ENCODE assay signal across 16 cellular contexts in the genomic region with DNA sequence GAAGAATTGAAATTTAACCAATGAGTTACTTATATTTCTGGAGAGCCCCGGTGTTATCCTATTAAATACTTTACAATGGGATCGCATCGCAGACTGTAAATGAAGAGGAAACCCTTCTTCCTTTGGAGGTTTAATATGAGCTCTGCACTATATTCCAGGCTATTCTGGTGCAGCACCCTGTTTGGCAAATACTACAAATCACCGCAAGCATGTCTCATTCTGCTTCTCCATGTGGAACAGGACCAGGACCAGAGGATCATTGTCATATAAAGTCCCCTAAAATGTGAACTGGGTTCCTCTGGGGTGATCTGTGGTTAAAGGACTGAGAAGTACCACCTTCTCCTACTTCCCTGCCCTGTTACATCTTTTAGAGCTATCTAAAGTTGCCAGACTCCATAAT.
"Had no signal": no experiment of that assay in that cellular context is flagged by ENCODE, and none has a peak within 500 bp of the region (broad histone marks: within the 10 kb centered on the region; RNA-seq: fewer than 3 reads in every experiment).

No MANE protein-coding gene starts in this region.

- H3K27me3 ChIP-seq: colonic mucosa, gastrocnemius medialis, testis had no signal

- DNase-seq: activated CD4-positive, alpha-beta T cell treated with anti-CD3 and anti-CD28 coated beads for 36 hours; activated CD8-positive, alpha-beta memory T cell treated with anti-CD3 and anti-CD28 coated beads, Interleukin-2, amount 50 U/mL, for 48 hours; activated CD8-positive, alpha-beta T cell treated with anti-CD3 and anti-CD28 coated beads, Interleukin-2, amount 10 ng/mL, durations not matched to agents 7 days and 5 days; activated naive CD4-positive, alpha-beta T cell; aorta; colonic mucosa; effector CD8-positive, alpha-beta T cell; gastrocnemius medialis; naive thymus-derived CD4-positive, alpha-beta T cell; stimulated activated CD4-positive, alpha-beta T cell treated with anti-CD3 and anti-CD28 coated beads, Interleukin-12 subunit alpha, Interleukin-12 subunit beta, amount 100 ng/mL, for 4 hours; stimulated activated naive CD8-positive, alpha-beta T cell treated with anti-CD3 and anti-CD28 coated beads, Interleukin-15, Interleukin-2, amounts not matched to agents 100 U/mL and 50 U/mL, for 24 hours; T-helper 9 cell; testis had no signal

- H3K9me3 ChIP-seq: colonic mucosa, gastrocnemius medialis, prostate gland, testis had no signal

- ATAC-seq: activated CD4-positive, alpha-beta T cell treated with anti-CD3 and anti-CD28 coated beads for 36 hours; activated CD8-positive, alpha-beta T cell treated with anti-CD3 and anti-CD28 coated beads, Interleukin-2, amount 10 ng/mL, durations not matched to agents 7 days and 5 days; gastrocnemius medialis; naive thymus-derived CD4-positive, alpha-beta T cell; stimulated activated naive CD8-positive, alpha-beta T cell treated with anti-CD3 and anti-CD28 coated beads, Interleukin-15, Interleukin-2, amounts not matched to agents 100 U/mL and 50 U/mL, for 24 hours had no signal

- H3K36me3 ChIP-seq: colonic mucosa, gastrocnemius medialis, prostate gland had no signal

- H3K27ac ChIP-seq: colonic mucosa, gastrocnemius medialis, prostate gland, testis had no signal

- H3K4me1 ChIP-seq: colonic mucosa, prostate gland had no signal

- H3K4me3 ChIP-seq: colonic mucosa, lung, prostate gland, testis had no signal

- H3K9me3 Mint-ChIP-seq: activated T-helper 1 cell treated with anti-CD3 and anti-CD28 coated beads, Interleukin-12 subunit alpha, Interleukin-12 subunit beta, Interleukin-2, Interleukin-4 antibody, amounts not matched to agents 30 ng/mL and 10 ng/mL and 1 ng/mL, durations not matched to agents 14 hours and 24 hours and 36 hours had no signal

- H3K27ac Mint-ChIP-seq: activated CD4-positive, alpha-beta T cell treated with anti-CD3 and anti-CD28 coated beads for 36 hours; activated CD8-positive, alpha-beta T cell treated with anti-CD3 and anti-CD28 coated beads, Interleukin-2, amount 10 ng/mL, durations not matched to agents 7 days and 5 days; activated T-helper 1 cell treated with anti-CD3 and anti-CD28 coated beads, Interleukin-12 subunit alpha, Interleukin-12 subunit beta, Interleukin-2, Interleukin-4 antibody, amounts not matched to agents 30 ng/mL and 10 ng/mL and 1 ng/mL, durations not matched to agents 14 hours and 24 hours and 36 hours; naive thymus-derived CD4-positive, alpha-beta T cell had no signal

- H3K36me3 Mint-ChIP-seq: naive thymus-derived CD4-positive, alpha-beta T cell had no signal

- H3K27me3 Mint-ChIP-seq: activated CD4-positive, alpha-beta T cell treated with anti-CD3 and anti-CD28 coated beads for 36 hours had no signal

- H3K4me3 Mint-ChIP-seq: activated CD4-positive, alpha-beta T cell treated with anti-CD3 and anti-CD28 coated beads for 36 hours; activated CD8-positive, alpha-beta T cell treated with anti-CD3 and anti-CD28 coated beads, Interleukin-2, amount 10 ng/mL, durations not matched to agents 7 days and 5 days; activated T-helper 1 cell treated with anti-CD3 and anti-CD28 coated beads, Interleukin-12 subunit alpha, Interleukin-12 subunit beta, Interleukin-2, Interleukin-4 antibody, amounts not matched to agents 30 ng/mL and 10 ng/mL and 1 ng/mL, durations not matched to agents 14 hours and 24 hours and 36 hours; naive thymus-derived CD4-positive, alpha-beta T cell had no signal

- H3K4me1 Mint-ChIP-seq: activated CD4-positive, alpha-beta T cell treated with anti-CD3 and anti-CD28 coated beads for 36 hours; naive thymus-derived CD4-positive, alpha-beta T cell had no signal
